Comparison of ENCODE assay signal across 30 cellular contexts in genomic region chr18:51125976-51126375, GRCh38.
"Had no signal": no experiment of that assay in that cellular context is flagged by ENCODE, and none has a peak within 500 bp of the region (broad histone marks: within the 10 kb centered on the region; RNA-seq: fewer than 3 reads in every experiment).

No MANE protein-coding gene starts in this region.

- H3K4me1 Mint-ChIP-seq: mesothelial cell of epicardium; naive B cell; nephron progenitor cell; stimulated activated naive B cell treated with anti-CD40 and anti-IgM and Interleukin-4, amounts not matched to agents 10 μg/mL and 1 μg/mL and 100 μg/mL, for 72 hours had no signal

- H3K4me3 ChIP-seq: heart left ventricle, left lung, lower lobe of right lung, neural progenitor cell, ovary, right atrium auricular region, skin epidermis, suprapubic skin, thoracic aorta, tibial artery, upper lobe of right lung had no signal

- H3K27ac ChIP-seq: heart left ventricle, left lung, lower lobe of right lung, neural progenitor cell, neutrophil, ovary, right atrium auricular region, skin epidermis, suprapubic skin, thoracic aorta, tibial artery, upper lobe of right lung had no signal

- DNase-seq: heart left ventricle; hypothalamus; immature natural killer cell; kidney; left colon; left lung; lower lobe of right lung; mesendoderm; naive B cell; natural killer cell; nephron progenitor cell; occipital lobe; ovary; stimulated activated CD4-positive, alpha-beta T cell treated with anti-CD3 and anti-CD28 coated beads, Interleukin-12 subunit alpha, Interleukin-12 subunit beta, amount 100 ng/mL, for 4 hours; stimulated activated CD4-positive, alpha-beta T cell treated with anti-CD3 and anti-CD28 coated beads, Interleukin-15, amount 100 ng/mL, for 24 hours; stimulated activated CD4-positive, alpha-beta T cell treated with anti-CD3 and anti-CD28 coated beads, Interleukin-4, amount 100 ng/mL, for 24 hours; stimulated activated naive B cell treated with anti-CD40 and anti-IgM and Interleukin-4, amounts not matched to agents 10 μg/mL and 1 μg/mL and 100 μg/mL, for 72 hours; tibial artery; trophoblast cell; upper lobe of right lung had no signal

- H3K9me3 ChIP-seq: heart left ventricle, left lung, lower lobe of right lung, neutrophil, ovary, right atrium auricular region, suprapubic skin, thoracic aorta, tibial artery, upper lobe of right lung had no signal

- H3K27ac Mint-ChIP-seq: mesothelial cell of epicardium; natural killer cell; nephron progenitor cell; neural progenitor cell; progenitor cell of endocrine pancreas; stimulated activated naive B cell treated with anti-CD40 and anti-IgM and Interleukin-4, amounts not matched to agents 10 μg/mL and 1 μg/mL and 100 μg/mL, for 72 hours; stimulated activated naive CD8-positive, alpha-beta T cell treated with anti-CD3 and anti-CD28 coated beads, Interleukin-15, Interleukin-2, amounts not matched to agents 100 ng/mL and 50 ng/mL, for 24 hours had no signal

- H3K4me1 ChIP-seq: heart left ventricle, left lung, lower lobe of right lung, neural progenitor cell, right atrium auricular region, suprapubic skin, tibial artery, upper lobe of right lung had no signal

- ATAC-seq: heart left ventricle; left colon; left lung; lower lobe of right lung; natural killer cell; sciatic nerve; stimulated activated naive B cell treated with anti-CD40 and anti-IgM and Interleukin-4, amounts not matched to agents 10 μg/mL and 1 μg/mL and 100 μg/mL, for 72 hours; upper lobe of right lung had no signal

- H3K36me3 Mint-ChIP-seq: mesothelial cell of epicardium; naive B cell; natural killer cell; stimulated activated naive B cell treated with anti-CD40 and anti-IgM and Interleukin-4, amounts not matched to agents 10 μg/mL and 1 μg/mL and 100 μg/mL, for 72 hours had no signal

- H3K27me3 ChIP-seq: heart left ventricle, left lung, neural progenitor cell, neutrophil, ovary, right atrium auricular region, suprapubic skin, upper lobe of right lung had no signal

- H3K9me3 Mint-ChIP-seq: mesothelial cell of epicardium; naive B cell; natural killer cell; stimulated activated naive B cell treated with anti-CD40 and anti-IgM and Interleukin-4, amounts not matched to agents 10 μg/mL and 1 μg/mL and 100 μg/mL, for 72 hours; stimulated activated naive CD8-positive, alpha-beta T cell treated with anti-CD3 and anti-CD28 coated beads, Interleukin-15, Interleukin-2, amounts not matched to agents 100 ng/mL and 50 ng/mL, for 24 hours had no signal

- H3K4me3 Mint-ChIP-seq: immature natural killer cell; mesothelial cell of epicardium; naive B cell; natural killer cell; nephron progenitor cell; neural progenitor cell; stimulated activated naive B cell treated with anti-CD40 and anti-IgM and Interleukin-4, amounts not matched to agents 10 μg/mL and 1 μg/mL and 100 μg/mL, for 72 hours; stimulated activated naive CD8-positive, alpha-beta T cell treated with anti-CD3 and anti-CD28 coated beads, Interleukin-15, Interleukin-2, amounts not matched to agents 100 ng/mL and 50 ng/mL, for 24 hours had no signal
